ENCODE assay signal across 12 cellular contexts in genomic region chr20:49790077-49790798, GRCh38. TPM values are rescaled to one million over a fixed set of nuclear protein-coding genes. Genes with fewer than 3 reads are reported as not detected.
DNase-seq lines count a peak whose midpoint lies in the region; ATAC-seq and TF ChIP-seq lines count a peak whose summit lies in the region.
"Had no signal": no experiment of that assay in that cellular context is flagged by ENCODE, and none has a peak within 500 bp of the region (broad histone marks: within the 10 kb centered on the region; RNA-seq: fewer than 3 reads in every experiment).

No MANE protein-coding gene starts in this region.

- peak overlapping the region; percentile 92 for H3K27ac ChIP-seq in smooth muscle cell (ENCODE audit: low read depth)

- H3K9me3 ChIP-seq in smooth muscle cell (replicated peaks; ENCODE audit: low read depth): no peaks in the 10 kb centered on the region

- H3K27me3 ChIP-seq in H7 (ENCODE audit: control insufficient read depth, insufficient read depth, low read length) (no peaks in the 10 kb centered on the region), smooth muscle cell (ENCODE audit: low read depth) (no peaks in the 10 kb centered on the region)

- intact Hi-C loops in Right ventricle myocardium superior (cut with DNase I): no loop called here

- H3K4me2 ChIP-seq in smooth muscle cell: peak overlapping the region; percentile 49

- H3F3A ChIP-seq in smooth muscle cell (ENCODE audit: low read depth): peaks cover 5% of the 10 kb centered on the region

- peaks cover 5% of the 10 kb centered on the region for H3K4me1 ChIP-seq in smooth muscle cell (ENCODE audit: low read depth)

- ATAC-seq in Right ventricle myocardium superior (ENCODE audit: poor library complexity): peak; percentile 51
- no peak for ATAC-seq in HG03342 (IDR thresholded peaks at IDR 0.05; ENCODE audit: unreplicated experiment)
- ATAC-seq: GM12878 had no signal

- no peak overlapping the region for H2AFZ ChIP-seq in smooth muscle cell (ENCODE audit: low read depth)

- H3K36me3 ChIP-seq in H7 (replicated peaks; ENCODE audit: control insufficient read depth, insufficient read depth, low read length) (no peaks in the 10 kb centered on the region), smooth muscle cell (ENCODE audit: low read depth) (no peaks in the 10 kb centered on the region)

- no peaks in the 10 kb centered on the region for H4K20me1 ChIP-seq in smooth muscle cell (ENCODE audit: low read depth)

- TF ChIP-seq CTCF in smooth muscle cell (IDR thresholded peaks at IDR 0.05; ENCODE audit: borderline replicate concordance, insufficient read depth, poor library complexity, severe bottlenecking): no peak

- peak overlapping the region; percentile 59 for H3K9ac ChIP-seq in smooth muscle cell (ENCODE audit: low read depth)

- no peaks in the 10 kb centered on the region for H3K79me2 ChIP-seq in smooth muscle cell (ENCODE audit: low read depth)

- DNase-seq in H7 (peak; percentile 31), SKM-1 treated with dmso at 0.1 percent for 144 hours (lab: John Stamatoyannopoulos, UW; ENCODE audit: unreplicated experiment) (peak; percentile 67), Right ventricle myocardium superior (no peak), smooth muscle cell (lab: John Stamatoyannopoulos, UW; ENCODE audit: unreplicated experiment) (no peak), COLO668 (lab: John Stamatoyannopoulos, UW; ENCODE audit: unreplicated experiment) (no peak), DMS 273 treated with DMSO at 0.1 percent for 48 hours (lab: John Stamatoyannopoulos, UW) (no peak), NCI-H1417 (lab: John Stamatoyannopoulos, UW) (no peak)
- DNase-seq: activated CD8-positive, alpha-beta memory T cell treated with anti-CD3 and anti-CD28 coated beads for 24 hours; mammary epithelial cell; NCI-H774 had no signal

- 39% methylated on average over 9 of the region's 9 CpGs for WGBS in smooth muscle cell (ENCODE audit: low lambda C conversion rate)

- H3K4me3 ChIP-seq in H7 (ENCODE audit: insufficient read depth, low read depth, low read length) (no peak overlapping the region), smooth muscle cell (no peak overlapping the region)
- H3K4me3 ChIP-seq: GM12878 had no signal

RNA-seq across cellular contexts. Expression of gene SLC9A8, which starts 22.4 kb away (rescaled TPM):
- total RNA-seq in H7 (2014; rRNA removed; shearing (Covaris generic)): 6.4 and 6.7 TPM in 2 replicates
- total RNA-seq in Right ventricle myocardium superior (5.1 TPM), smooth muscle cell (3.9 and 4.5 TPM in 2 replicates)
- 1.4 and 2.2 TPM in 2 replicates for polyA plus RNA-seq in smooth muscle cell

Comparison
In these comparisons a context has a peak if more than half of its experiments do, and no peak if none do; other contexts are left out.
1. DNase-seq: peak in H7 (single experiment) and SKM-1 treated with dmso at 0.1 percent for 144 hours (single experiment); none in Right ventricle myocardium superior (single experiment), smooth muscle cell (single experiment), COLO668 (single experiment), DMS 273 treated with DMSO at 0.1 percent for 48 hours (single experiment) and NCI-H1417 (0 of 3).